Comparison of ENCODE assay signal across 20 cellular contexts in the genomic region with DNA sequence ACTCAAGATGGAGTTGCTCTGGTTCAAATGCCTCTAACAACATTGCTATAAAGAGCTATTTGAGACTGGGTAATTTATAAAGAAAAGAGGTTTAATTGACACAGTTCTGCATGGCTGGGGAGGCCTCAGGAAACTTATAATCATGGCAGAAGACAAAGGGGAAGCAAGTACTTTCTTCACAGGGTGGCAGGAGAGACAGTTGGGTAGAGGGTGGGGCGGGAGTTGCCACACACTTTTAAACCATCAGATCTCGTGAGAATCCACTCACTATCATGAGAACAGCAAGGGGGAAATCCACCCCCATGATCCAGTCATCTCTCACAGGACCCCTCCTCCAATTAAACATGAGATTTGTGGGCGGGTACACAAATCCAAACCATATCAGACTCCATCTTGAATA. TPM values are rescaled to one million over a fixed set of nuclear protein-coding genes. Genes with fewer than 3 reads are reported as not detected.
DNase-seq lines count a peak whose midpoint lies in the region; TF ChIP-seq lines count a peak whose summit lies in the region.
"Had no signal": no experiment of that assay in that cellular context is flagged by ENCODE, and none has a peak within 500 bp of the region (broad histone marks: within the 10 kb centered on the region; RNA-seq: fewer than 3 reads in every experiment).

No MANE protein-coding gene starts in this region.

- no peaks in the 10 kb centered on the region for H3K27me3 Mint-ChIP-seq in activated CD4-positive, alpha-beta memory T cell treated with anti-CD3 and anti-CD28 coated beads for 36 hours
- H3K27me3 Mint-ChIP-seq in chondrocyte (ENCODE audit: low read depth), result no peaks in the 10 kb centered on the region
- H3K27me3 Mint-ChIP-seq: B cell had no signal

- peaks cover 2% of the 10 kb centered on the region for H3K4me1 Mint-ChIP-seq in activated CD4-positive, alpha-beta memory T cell treated with anti-CD3 and anti-CD28 coated beads for 36 hours (ENCODE audit: low read depth)
- H3K4me1 Mint-ChIP-seq in chondrocyte (ENCODE audit: low read depth), result peaks cover 4% of the 10 kb centered on the region

- DNase-seq in SIG-M5 treated with dmso at 0.1 percent for 504 hours (lab: John Stamatoyannopoulos, UW; ENCODE audit: unreplicated experiment) (peak; percentile 45), SIG-M5 (lab: John Stamatoyannopoulos, UW) (no peak), NCI-H69 (lab: John Stamatoyannopoulos, UW) (peak; percentile 56), SKM-1 (lab: John Stamatoyannopoulos, UW; ENCODE audit: unreplicated experiment) (peak; percentile 43), chondrocyte (ENCODE audit: low spot score) (no peak), nucleus accumbens (lab: John Stamatoyannopoulos, UW) (no peak)
- DNase-seq in activated CD4-positive, alpha-beta memory T cell treated with anti-CD3 and anti-CD28 coated beads for 36 hours, result no peak
- DNase-seq in effector CD8-positive, alpha-beta T cell (lab: John Stamatoyannopoulos, UW), result no peak
- DNase-seq: Calu3, DMS79 treated with DMSO at 0.1 percent for 48 hours, GM23248, H7, NCI-H1092 treated with DMSO at 0.1 percent for 48 hours, NCI-H1436, NCI-H187, NCI-H524, NCI-H82, PC-3, T-helper 1 cell had no signal

- CTCF ChIA-PET in activated CD4-positive, alpha-beta memory T cell treated with anti-CD3 and anti-CD28 coated beads for 36 hours (lab: Charles Lee), result no interaction called here

- POLR2A ChIA-PET in activated CD4-positive, alpha-beta memory T cell treated with anti-CD3 and anti-CD28 coated beads for 36 hours (lab: Charles Lee), result no interaction called here

- TF ChIP-seq CTCF in chondrocyte (IDR thresholded peaks at IDR 0.05), result no peak

- no peak overlapping the region for H3K4me3 Mint-ChIP-seq in activated CD4-positive, alpha-beta memory T cell treated with anti-CD3 and anti-CD28 coated beads for 36 hours
- no peak overlapping the region for H3K4me3 Mint-ChIP-seq in chondrocyte (ENCODE audit: unreplicated experiment)
- H3K4me3 Mint-ChIP-seq: B cell had no signal

- intact Hi-C loops in activated CD4-positive, alpha-beta memory T cell treated with anti-CD3 and anti-CD28 coated beads for 36 hours (cut with micrococcal nuclease), result no loop called here

- H3K9me3 Mint-ChIP-seq in activated CD4-positive, alpha-beta memory T cell treated with anti-CD3 and anti-CD28 coated beads for 36 hours, result no peaks in the 10 kb centered on the region
- no peaks in the 10 kb centered on the region for H3K9me3 Mint-ChIP-seq in chondrocyte (ENCODE audit: low read depth)

- H3K36me3 Mint-ChIP-seq in activated CD4-positive, alpha-beta memory T cell treated with anti-CD3 and anti-CD28 coated beads for 36 hours, result peaks cover 3% of the 10 kb centered on the region
- peaks cover 5% of the 10 kb centered on the region for H3K36me3 Mint-ChIP-seq in chondrocyte (ENCODE audit: low read depth)

- H3K27ac Mint-ChIP-seq in activated CD4-positive, alpha-beta memory T cell treated with anti-CD3 and anti-CD28 coated beads for 36 hours, result no peak overlapping the region
- no peak overlapping the region for H3K27ac Mint-ChIP-seq in chondrocyte (ENCODE audit: unreplicated experiment)
- H3K27ac Mint-ChIP-seq: B cell had no signal

RNA-seq across cellular contexts. Expression of a gene that starts 30.7 kb away (rescaled TPM):
- 10 to 100 TPM; 16.5 to 17.4 TPM for total RNA-seq in activated CD4-positive, alpha-beta memory T cell treated with anti-CD3 and anti-CD28 coated beads for 36 hours
- total RNA-seq in chondrocyte, result 14.0 to 19.8 TPM (median 17.5 TPM) in 3 replicates

RNA-seq across cellular contexts. Expression of a gene that starts 52.3 kb away (rescaled TPM):
- total RNA-seq in activated CD4-positive, alpha-beta memory T cell treated with anti-CD3 and anti-CD28 coated beads for 36 hours, result 1 to 10 TPM; 4.1 to 4.3 TPM
- 4.4 to 5.5 TPM (median 5.2 TPM) in 3 replicates for total RNA-seq in chondrocyte

Comparison
In these comparisons a context has a peak if more than half of its experiments do, and no peak if none do; other contexts are left out.
1. DNase-seq: peak in SIG-M5 treated with dmso at 0.1 percent for 504 hours (single experiment), NCI-H69 (single experiment) and SKM-1 (single experiment); none in SIG-M5 (single experiment), activated CD4-positive, alpha-beta memory T cell treated with anti-CD3 and anti-CD28 coated beads for 36 hours (single experiment), chondrocyte (single experiment), effector CD8-positive, alpha-beta T cell (single experiment) and nucleus accumbens (0 of 56).